1 cellular context compared by ENCODE assay signal in the genomic region with DNA sequence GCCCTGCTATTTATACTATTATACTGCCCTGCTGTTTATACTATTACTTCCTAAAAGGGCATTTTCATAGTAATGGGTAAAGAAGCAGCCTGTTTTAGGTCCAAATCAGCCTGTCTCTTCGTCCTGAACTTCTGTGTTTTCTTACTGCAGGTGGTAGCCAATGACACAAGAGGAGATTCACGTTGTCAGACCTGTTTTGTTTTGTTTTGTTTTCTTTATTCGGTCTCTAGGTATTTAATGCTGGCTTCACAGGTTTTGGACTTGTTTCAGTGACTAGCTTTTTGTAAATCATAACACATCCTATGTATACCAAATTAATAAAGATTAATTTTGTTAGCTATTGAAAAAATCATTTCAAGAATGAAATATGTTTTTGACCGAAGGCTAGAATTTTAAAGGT.
TF ChIP-seq lines count a peak whose summit lies in the region.

No MANE protein-coding gene starts in this region.

TF ChIP-seq in IMR-90, 13 proteins besides CTCF, POLR2A, EP300 and RAD21:
- TF ChIP-seq, protein P1, sequence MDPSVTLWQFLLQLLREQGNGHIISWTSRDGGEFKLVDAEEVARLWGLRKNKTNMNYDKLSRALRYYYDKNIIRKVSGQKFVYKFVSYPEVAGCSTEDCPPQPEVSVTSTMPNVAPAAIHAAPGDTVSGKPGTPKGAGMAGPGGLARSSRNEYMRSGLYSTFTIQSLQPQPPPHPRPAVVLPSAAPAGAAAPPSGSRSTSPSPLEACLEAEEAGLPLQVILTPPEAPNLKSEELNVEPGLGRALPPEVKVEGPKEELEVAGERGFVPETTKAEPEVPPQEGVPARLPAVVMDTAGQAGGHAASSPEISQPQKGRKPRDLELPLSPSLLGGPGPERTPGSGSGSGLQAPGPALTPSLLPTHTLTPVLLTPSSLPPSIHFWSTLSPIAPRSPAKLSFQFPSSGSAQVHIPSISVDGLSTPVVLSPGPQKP (IDR thresholded peaks at IDR 0.05; ENCODE audit: borderline replicate concordance, low read depth, low read length): no peak
- TF ChIP-seq SMC3 (IDR thresholded peaks at IDR 0.05; ENCODE audit: low read depth, low read length) (no peak), RFX5 (IDR thresholded peaks at IDR 0.05; ENCODE audit: low read depth, low read length) (no peak), RCOR1 (IDR thresholded peaks at IDR 0.05; ENCODE audit: insufficient replicate concordance, low read length) (no peak), MXI1 (IDR thresholded peaks at IDR 0.05; ENCODE audit: borderline replicate concordance, low read depth, low read length) (no peak), FOS (IDR thresholded peaks at IDR 0.05; ENCODE audit: low read depth, low read length) (no peak), MAFK (IDR thresholded peaks at IDR 0.05; ENCODE audit: low read depth, low read length) (no peak), CHD1 (IDR thresholded peaks at IDR 0.05; ENCODE audit: low read depth, low read length) (no peak), MAZ (IDR thresholded peaks at IDR 0.05; ENCODE audit: borderline replicate concordance, low read depth, low read length) (no peak), BHLHE40 (IDR thresholded peaks at IDR 0.05; ENCODE audit: low read depth, low read length) (no peak), CEBPB (IDR thresholded peaks at IDR 0.05; ENCODE audit: low read depth, low read length) (no peak), NFE2L2 (IDR thresholded peaks at IDR 0.05; ENCODE audit: low read depth, low read length) (no peak)
- TF ChIP-seq, protein P2, sequence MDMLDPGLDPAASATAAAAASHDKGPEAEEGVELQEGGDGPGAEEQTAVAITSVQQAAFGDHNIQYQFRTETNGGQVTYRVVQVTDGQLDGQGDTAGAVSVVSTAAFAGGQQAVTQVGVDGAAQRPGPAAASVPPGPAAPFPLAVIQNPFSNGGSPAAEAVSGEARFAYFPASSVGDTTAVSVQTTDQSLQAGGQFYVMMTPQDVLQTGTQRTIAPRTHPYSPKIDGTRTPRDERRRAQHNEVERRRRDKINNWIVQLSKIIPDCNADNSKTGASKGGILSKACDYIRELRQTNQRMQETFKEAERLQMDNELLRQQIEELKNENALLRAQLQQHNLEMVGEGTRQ (IDR thresholded peaks at IDR 0.05; ENCODE audit: low read depth, low read length): no peak
